16 cellular contexts compared by ENCODE assay signal in genomic region chr11:64751580-64751979, GRCh38. TPM values are rescaled to one million over a fixed set of nuclear protein-coding genes. Genes with fewer than 3 reads are reported as not detected.
DNase-seq lines count a peak whose midpoint lies in the region; TF ChIP-seq lines count a peak whose summit lies in the region.
"Had no signal": no experiment of that assay in that cellular context is flagged by ENCODE, and none has a peak within 500 bp of the region (broad histone marks: within the 10 kb centered on the region; RNA-seq: fewer than 3 reads in every experiment).

No MANE protein-coding gene starts in this region.

- H3K27me3 Mint-ChIP-seq in chondrocyte (ENCODE audit: low read depth): no peaks in the 10 kb centered on the region
- no peaks in the 10 kb centered on the region for H3K27me3 Mint-ChIP-seq in CD8-positive, alpha-beta memory T cell
- H3K27me3 Mint-ChIP-seq: CD4-positive, alpha-beta T cell had no signal

- peak overlapping the region in 7 of 11 experiments; percentile 16 to 40 (median 30); a peak in 8 of 22 replicates for H3K4me2 ChIP-seq in BLaER1 treated with 17β-estradiol and CSF1 and Interleukin-3, amounts not matched to agents 10 nM and 100 nM

- H3K27me3 ChIP-seq in BLaER1 treated with 17β-estradiol and CSF1 and Interleukin-3, amounts not matched to agents 10 nM and 100 nM: no peaks in the 10 kb centered on the region
- H3K27me3 ChIP-seq in CD8-positive, alpha-beta memory T cell (ENCODE audit: insufficient read depth, low read length, poor library complexity, severe bottlenecking): no peaks in the 10 kb centered on the region

- 0 out of 22 replicates have a peak, but pooled peaks cover 0 to 3% (median 0%) of the 10 kb centered on the region in 11 experiments for H3K36me3 ChIP-seq in BLaER1 treated with 17β-estradiol and CSF1 and Interleukin-3, amounts not matched to agents 10 nM and 100 nM
- peaks cover 6% of the 10 kb centered on the region for H3K36me3 ChIP-seq in CD8-positive, alpha-beta memory T cell (ENCODE audit: insufficient read depth, low read length)

- no peak overlapping the region for H3K4me3 ChIP-seq in BLaER1 treated with 17β-estradiol and CSF1 and Interleukin-3, amounts not matched to agents 10 nM and 100 nM
- H3K4me3 ChIP-seq in CD8-positive, alpha-beta memory T cell (ENCODE audit: low read length): no peak overlapping the region

- no peak overlapping the region for H3K27ac Mint-ChIP-seq in chondrocyte (ENCODE audit: unreplicated experiment)
- H3K27ac Mint-ChIP-seq in CD8-positive, alpha-beta memory T cell: peak overlapping the region in 1 of 8 donors; percentile 21

- no peaks in the 10 kb centered on the region for H3K9me3 ChIP-seq in BLaER1 treated with 17β-estradiol and CSF1 and Interleukin-3, amounts not matched to agents 10 nM and 100 nM (replicated peaks in 1 of 11)
- H3K9me3 ChIP-seq in CD8-positive, alpha-beta memory T cell (ENCODE audit: low read length): no peaks in the 10 kb centered on the region

- CTCF ChIA-PET in CD8-positive, alpha-beta memory T cell (lab: Charles Lee): interaction anchor here (0.8 to 18.5 kb wide), 4 partner anchors 8 to 31 kb away, joined by 3 to 441 read pairs (median 3); partner anchors contain the start of genes PYGM and SF1

- POLR2A ChIA-PET in CD8-positive, alpha-beta memory T cell (lab: Charles Lee): interaction anchor here (0.6 to 3.0 kb wide), 3 partner anchors 10 to 21 kb away, joined by 4 to 9 read pairs (median 5); no protein-coding TSS in a partner anchor

- intact Hi-C loops in posterior vena cava (cut with DNase I): no loop called here

- H3K4me3 Mint-ChIP-seq in chondrocyte (ENCODE audit: unreplicated experiment): no peak overlapping the region
- no peak overlapping the region for H3K4me3 Mint-ChIP-seq in CD8-positive, alpha-beta memory T cell
- H3K4me3 Mint-ChIP-seq: CD4-positive, alpha-beta T cell had no signal

- no peak for TF ChIP-seq CTCF in chondrocyte (IDR thresholded peaks at IDR 0.05)

- DNase-seq in chondrocyte (ENCODE audit: low spot score) (peak; percentile 28), posterior vena cava (ENCODE audit: low spot score) (peak; percentile 19), NCI-H2171 treated with DMSO at 0.1 percent for 48 hours (lab: John Stamatoyannopoulos, UW) (no peak), NCI-H510A treated with DMSO at 0.1 percent for 48 hours (lab: John Stamatoyannopoulos, UW) (no peak)
- DNase-seq in CD8-positive, alpha-beta memory T cell: no peak
- DNase-seq: CD4-positive, alpha-beta T cell; DMS79; KBM-7; NCI-H1417 treated with DMSO at 0.1 percent for 48 hours; NCI-H1930; NCI-H2171; NCI-H446 treated with DMSO at 0.1 percent for 48 hours; NCI-H748 treated with DMSO at 0.1 percent for 48 hours; OCI-M1 had no signal

- H3K9me3 Mint-ChIP-seq in chondrocyte (ENCODE audit: low read depth): no peaks in the 10 kb centered on the region
- no peaks in the 10 kb centered on the region for H3K9me3 Mint-ChIP-seq in CD8-positive, alpha-beta memory T cell
- H3K9me3 Mint-ChIP-seq: CD4-positive, alpha-beta T cell had no signal

- H3K4me1 ChIP-seq in BLaER1 treated with 17β-estradiol and CSF1 and Interleukin-3, amounts not matched to agents 10 nM and 100 nM: peaks cover 0 to 73% (median 48%) of the 10 kb centered on the region in 10 experiments; a peak in 17 of 20 replicates
- peaks cover 13% of the 10 kb centered on the region for H3K4me1 ChIP-seq in CD8-positive, alpha-beta memory T cell (ENCODE audit: insufficient read depth, low read length)

- peak overlapping the region in 3 of 11 experiments; percentile 7 to 18 (median 7); a peak in 3 of 22 replicates for H3K27ac ChIP-seq in BLaER1 treated with 17β-estradiol and CSF1 and Interleukin-3, amounts not matched to agents 10 nM and 100 nM
- no peak overlapping the region for H3K27ac ChIP-seq in CD8-positive, alpha-beta memory T cell (ENCODE audit: low read depth, low read length)

- H3K9ac ChIP-seq in BLaER1 treated with 17β-estradiol and CSF1 and Interleukin-3, amounts not matched to agents 10 nM and 100 nM: no peak overlapping the region

- peaks cover 8% of the 10 kb centered on the region for H3K4me1 Mint-ChIP-seq in chondrocyte (ENCODE audit: low read depth)
- peaks cover 14 to 27% (median 26%) of the 10 kb centered on the region in 3 donors for H3K4me1 Mint-ChIP-seq in CD8-positive, alpha-beta memory T cell

- no peaks in the 10 kb centered on the region for H4K20me1 ChIP-seq in BLaER1 treated with 17β-estradiol and CSF1 and Interleukin-3, amounts not matched to agents 10 nM and 100 nM

- no peaks in the 10 kb centered on the region for H3K36me3 Mint-ChIP-seq in chondrocyte (ENCODE audit: low read depth)
- peaks cover 0 to 30% (median 2%) of the 10 kb centered on the region in 3 donors for H3K36me3 Mint-ChIP-seq in CD8-positive, alpha-beta memory T cell

RNA-seq across cellular contexts. Expression of gene RASGRP2, which starts 7.6 kb away (rescaled TPM):
- total RNA-seq in chondrocyte: 4.7 to 11.4 TPM (median 10.1 TPM) in 3 replicates
- total RNA-seq in posterior vena cava: 10 to 100 TPM; 41.3 to 49.6 TPM
- 10 to 100 TPM; 30.2 to 33.5 TPM for total RNA-seq in CD8-positive, alpha-beta memory T cell
- polyA plus RNA-seq in CD8-positive, alpha-beta memory T cell: 145 TPM
- total RNA-seq: RPMI7951 had no signal

RNA-seq across cellular contexts. Expression of gene PYGM, which starts 8.2 kb away (rescaled TPM):
- total RNA-seq in chondrocyte (0.65 to 1.6 TPM (median 1.2 TPM) in 3 replicates), posterior vena cava (10 to 100 TPM; 19.3 to 43.2 TPM)
- 1 to 10 TPM; 2.2 TPM for total RNA-seq in CD8-positive, alpha-beta memory T cell
- 0.15 TPM for polyA plus RNA-seq in CD8-positive, alpha-beta memory T cell
- total RNA-seq: RPMI7951 had no signal

RNA-seq across cellular contexts. Expression of gene SF1, which starts 26.8 kb away (rescaled TPM):
- 183 to 198 TPM (median 190 TPM) in 3 replicates for total RNA-seq in chondrocyte
- 100 to 1,000 TPM; 181 to 189 TPM for total RNA-seq in posterior vena cava
- 100 to 1,000 TPM; 403 to 423 TPM for total RNA-seq in CD8-positive, alpha-beta memory T cell
- polyA plus RNA-seq in CD8-positive, alpha-beta memory T cell: 176 TPM

RNA-seq across cellular contexts. Expression of gene NRXN2, which starts 28.6 kb away (rescaled TPM):
- 1.1 to 3.0 TPM (median 1.8 TPM) in 3 replicates for total RNA-seq in chondrocyte
- 1 to 10 TPM; 7.9 to 8.8 TPM for total RNA-seq in posterior vena cava
- under 1 TPM; 0.55 to 0.75 TPM for total RNA-seq in CD8-positive, alpha-beta memory T cell
- polyA plus RNA-seq in CD8-positive, alpha-beta memory T cell: not detected

RNA-seq across cellular contexts. Expression of gene MAP4K2, which starts 51.4 kb away (rescaled TPM):
- total RNA-seq in chondrocyte (11.3 to 17.8 TPM (median 13.4 TPM) in 3 replicates), posterior vena cava (10 to 100 TPM; 13.2 to 14.7 TPM)
- total RNA-seq in CD8-positive, alpha-beta memory T cell: 10 to 100 TPM; 54.8 to 55.3 TPM
- polyA plus RNA-seq in CD8-positive, alpha-beta memory T cell: 39.0 TPM

Comparison
In these comparisons a context has a peak if more than half of its experiments do, and no peak if none do; other contexts are left out.
1. DNase-seq: peak in chondrocyte (single experiment) and posterior vena cava (single experiment); none in NCI-H2171 treated with DMSO at 0.1 percent for 48 hours (single experiment), CD8-positive, alpha-beta memory T cell (0 of 5) and NCI-H510A treated with DMSO at 0.1 percent for 48 hours (single experiment).